Comparison of ENCODE assay signal across 22 cellular contexts in genomic region chr4:155474758-155475157, GRCh38.
"Had no signal": no experiment of that assay in that cellular context is flagged by ENCODE, and none has a peak within 500 bp of the region (broad histone marks: within the 10 kb centered on the region; RNA-seq: fewer than 3 reads in every experiment).

No MANE protein-coding gene starts in this region.

- H3K36me3 ChIP-seq: SJSA1 had no signal

- H3K4me3 ChIP-seq: SJSA1, SK-N-MC had no signal

- H3K27ac ChIP-seq: SJSA1, SK-N-MC had no signal

- H3K27me3 ChIP-seq: SJSA1 had no signal

- ATAC-seq: HepG2 had no signal

- H3K9me3 ChIP-seq: SJSA1 had no signal

- H3K4me1 ChIP-seq: SJSA1 had no signal

- DNase-seq: IMR-90, Kasumi-1, KG1, MV-4-11, NCI-H1048, NCI-H1105, NCI-H1436, NCI-H187, NCI-H2029, NCI-H2081 treated with DMSO at 0.1 percent for 48 hours, NCI-H2171, NCI-H226, NCI-H446, NCI-H510A, NCI-H524 treated with DMSO at 0.1 percent for 48 hours, NCI-H69, Right ventricle myocardium superior, RPMI8226, SIG-M5 had no signal
